Comparison of ENCODE assay signal across 8 cellular contexts in the genomic region with DNA sequence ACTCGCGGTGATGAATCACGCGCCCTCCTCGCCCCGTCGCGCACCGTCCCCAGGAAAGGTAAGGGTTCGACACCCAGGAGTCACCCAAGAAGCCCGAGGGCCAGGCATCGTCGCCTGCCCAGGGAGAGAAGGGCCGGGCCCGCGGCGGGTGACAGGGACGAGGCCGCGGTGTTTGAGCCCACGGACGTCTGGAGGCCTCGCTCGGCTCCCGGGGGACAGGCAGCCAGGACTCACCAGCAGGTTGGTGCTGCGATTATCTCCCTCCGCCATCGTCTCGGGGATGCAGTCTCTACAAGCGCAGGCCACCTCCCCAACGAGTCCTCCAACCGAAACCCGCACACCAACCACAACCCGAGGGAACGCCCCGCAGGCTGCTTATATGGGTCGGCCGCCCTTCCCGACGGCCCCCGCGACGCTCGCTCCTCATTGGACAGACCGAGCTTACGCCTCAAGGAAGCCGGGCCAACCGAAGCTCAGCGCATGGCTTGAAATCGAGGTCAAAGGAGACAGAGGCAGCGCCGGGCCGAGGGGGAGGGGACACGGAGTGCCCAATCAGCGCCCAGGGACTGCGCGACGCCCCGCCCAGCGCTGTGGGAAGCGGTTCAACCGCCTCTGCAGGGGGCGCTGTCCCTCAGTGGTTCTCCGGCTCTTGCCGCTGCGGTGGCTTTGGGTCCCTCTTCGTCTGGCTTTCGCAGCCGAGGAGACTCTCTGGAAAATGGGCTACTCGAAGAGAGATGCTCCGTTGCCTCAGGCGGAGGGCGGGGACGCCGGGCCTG. TPM values are rescaled to one million over a fixed set of nuclear protein-coding genes. Genes with fewer than 3 reads are reported as not detected.
A peak's percentile ranks its signal among the peaks of the same experiment; 100 is the strongest.
DNase-seq lines count a peak whose midpoint lies in the region; ATAC-seq and TF ChIP-seq lines count a peak whose summit lies in the region.

A gene (minus strand): TSS at position 353 of the 776 bp plus-strand sequence. CDS start 83 bp downstream, at position 270.

- H3K27ac ChIP-seq in OCI-LY7 (ENCODE audit: low read depth, low read length, poor library complexity, severe bottlenecking): peak within 1 kb of the TSS; percentile 89

- H3K4me1 ChIP-seq in OCI-LY7 (ENCODE audit: insufficient read depth, low read length, poor library complexity, severe bottlenecking) (peaks cover 66% of the 10 kb centered on the region), mononuclear cell (ENCODE audit: insufficient read depth, low read length) (peaks cover 56% of the 10 kb centered on the region)

- POLR2A ChIA-PET in OCI-LY7 (lab: Charles Lee): interaction anchor here (0.7 to 6.8 kb wide), 9 partner anchors 11 to 174 kb away, joined by 3 to 64 read pairs (median 3); a partner anchor contains a TSS

- peak within 1 kb of the TSS; percentile 54 for H2AFZ ChIP-seq in OCI-LY7 (ENCODE audit: low read length)

- ATAC-seq in GM21515 (IDR thresholded peaks at IDR 0.05; ENCODE audit: unreplicated experiment): peak; percentile 94

- peak; percentile 85 for TF ChIP-seq CTCF in OCI-LY7 (conservative IDR thresholded peaks at IDR 0.05; ENCODE audit: low read length)

- CTCF ChIA-PET in OCI-LY7 (lab: Charles Lee; ENCODE audit: unreplicated experiment): interaction anchor here (0.6 to 0.7 kb wide), 4 partner anchors 11 to 154 kb away, joined by 3 to 4 read pairs (median 4); a partner anchor contains a TSS

- BruUV-seq in OCI-LY7 (replicated peaks; lab: Mats Ljungman, UMichigan): no TSS peak

- intact Hi-C loops in OCI-LY7 (cut with micrococcal nuclease; ENCODE audit: unreplicated experiment): loop anchor here (1.0 to 2.0 kb wide), 3 partner anchors 11 to 266 kb away; a partner anchor contains a TSS

- peak; percentile 100 for DNase-seq in DMS 273 (lab: John Stamatoyannopoulos, UW; ENCODE audit: unreplicated experiment)
- peak; percentile 88 for DNase-seq in HuH-7.5 (ENCODE audit: low spot score)
- DNase-seq in OCI-LY7 (ENCODE audit: low spot score): peak; percentile 100
- DNase-seq in activated T-cell treated with anti-CD3 and anti-CD28 coated beads for 24 hours (ENCODE audit: low read depth): peak; percentile 98
- DNase-seq in epidermal melanocyte (ENCODE audit: insufficient read length, low spot score): peak; percentile 86
- DNase-seq in stimulated activated CD8-positive, alpha-beta memory T cell treated with anti-CD3 and anti-CD28 coated beads, Interleukin-4, amount 100 ng/mL, for 24 hours (ENCODE audit: low read depth): peak; percentile 98

- H4K20me1 ChIP-seq in OCI-LY7 (ENCODE audit: insufficient read depth, low read length): peaks cover 39% of the 10 kb centered on the region

- H3K27me3 ChIP-seq in mononuclear cell (ENCODE audit: insufficient read depth, low read length): no peaks in the 10 kb centered on the region

- H3K4me3 ChIP-seq in OCI-LY7 (ENCODE audit: low read depth, low read length, poor library complexity, severe bottlenecking): peak within 1 kb of the TSS; percentile 99
- peak within 1 kb of the TSS; percentile 90 for H3K4me3 ChIP-seq in mononuclear cell (ENCODE audit: low read length)

- H3K79me2 ChIP-seq in OCI-LY7 (ENCODE audit: insufficient read depth, low read depth, low read length): peaks cover 83% of the 10 kb centered on the region

- H3K9me2 ChIP-seq in OCI-LY7 (ENCODE audit: insufficient read depth, low read length): no peaks in the 10 kb centered on the region

- H3K9me3 ChIP-seq in OCI-LY7 (ENCODE audit: low read length) (no peaks in the 10 kb centered on the region), mononuclear cell (ENCODE audit: low read depth, low read length) (no peaks in the 10 kb centered on the region)

- peaks cover 75% of the 10 kb centered on the region for H3K36me3 ChIP-seq in OCI-LY7 (ENCODE audit: insufficient read depth, low read length)

- peak within 1 kb of the TSS; percentile 94 for H3K4me2 ChIP-seq in OCI-LY7 (ENCODE audit: low read length)

RNA-seq across cellular contexts. Expression of the gene that starts here (rescaled TPM):
- 322 and 349 TPM in 2 replicates for total RNA-seq in OCI-LY7 (2014; rRNA removed; shearing (Covaris generic))
- 224 and 233 TPM in 2 replicates for total RNA-seq in OCI-LY7 (2022)
- total RNA-seq in mononuclear cell: 255 TPM

Comparison
In these comparisons a context has a peak if more than half of its experiments do, and no peak if none do; other contexts are left out.
1. Peak in every context shown above with its lines: DNase-seq, ATAC-seq, H3K4me3 ChIP-seq and H3K27ac ChIP-seq.